Comparison of ENCODE assay signal across 8 cellular contexts in genomic region chr11:73729594-73730206, GRCh38. TPM values are rescaled to one million over a fixed set of nuclear protein-coding genes. Genes with fewer than 3 reads are reported as not detected.
DNase-seq lines count a peak whose midpoint lies in the region; ATAC-seq and TF ChIP-seq lines count a peak whose summit lies in the region.

No MANE protein-coding gene starts in this region.

- H3K27ac ChIP-seq in dorsolateral prefrontal cortex (peak overlapping the region in 28 of 59 donors; percentile 2 to 76 (median 38)), trophoblast cell (ENCODE audit: low read depth, low read length) (no peak overlapping the region)

- no peak overlapping the region for H3K9ac ChIP-seq in trophoblast cell (ENCODE audit: low read length)

- H3K4me1 ChIP-seq in trophoblast cell (ENCODE audit: control insufficient read depth in 1 of 2, insufficient read depth in 2 of 2, low read length in 2 of 2), result no peaks in the 10 kb centered on the region

- peaks cover 8% of the 10 kb centered on the region for H3K79me2 ChIP-seq in trophoblast cell (ENCODE audit: control insufficient read depth, insufficient read depth, low read length, poor library complexity)

- H4K12ac ChIP-seq in trophoblast cell (ENCODE audit: low read depth, low read length), result peak overlapping the region; percentile 72

- peak in 55 of 56 donors; percentile 19 to 76 (median 58) for TF ChIP-seq CTCF in dorsolateral prefrontal cortex (IDR thresholded peaks at IDR 0.05 in 54 of 56, conservative IDR thresholded peaks at IDR 0.05 in 2 of 56; ENCODE audit: low read depth in 1 of 56, partially characterized antibody in 56 of 56)

- no peak overlapping the region for H3K14ac ChIP-seq in trophoblast cell (ENCODE audit: low read length)

- peaks cover 6 to 11% of the 10 kb centered on the region in 2 experiments for H3K36me3 ChIP-seq in trophoblast cell (ENCODE audit: control insufficient read depth in 1 of 2, insufficient read depth in 2 of 2, low read length in 2 of 2)

- H2BK12ac ChIP-seq in trophoblast cell (ENCODE audit: low read length), result no peak overlapping the region

- no CpG with 5 or more reads among the region's 3 CpGs for WGBS in trophoblast cell (ENCODE audit: extremely low coverage, insufficient coverage, insufficient read length)

- H3K9me3 ChIP-seq in trophoblast cell (ENCODE audit: insufficient read depth, low read depth, low read length), result no peaks in the 10 kb centered on the region

- no peak overlapping the region for H2BK120ac ChIP-seq in trophoblast cell (ENCODE audit: insufficient read depth, low read length, poor library complexity)

- no peak overlapping the region for H4K91ac ChIP-seq in trophoblast cell (ENCODE audit: low read depth, low read length)

- H3K23ac ChIP-seq in trophoblast cell (ENCODE audit: low read length), result no peak overlapping the region

- H3K79me1 ChIP-seq in trophoblast cell (ENCODE audit: low read length), result no peaks in the 10 kb centered on the region

- H3K27me3 ChIP-seq in dorsolateral prefrontal cortex (no peaks in the 10 kb centered on the region), trophoblast cell (ENCODE audit: insufficient read depth, low read length) (no peaks in the 10 kb centered on the region)

- peak overlapping the region; percentile 76 for H3K18ac ChIP-seq in trophoblast cell (ENCODE audit: low read length)

- no peak overlapping the region for H2BK5ac ChIP-seq in trophoblast cell (ENCODE audit: low read depth, low read length, poor library complexity)

- no peak overlapping the region for H2AFZ ChIP-seq in trophoblast cell (ENCODE audit: insufficient read depth, low read length, poor library complexity)

- no peak overlapping the region for H3K4me2 ChIP-seq in trophoblast cell (ENCODE audit: low read length)

- no peak overlapping the region for H3K4me3 ChIP-seq in dorsolateral prefrontal cortex
- H3K4me3 ChIP-seq in trophoblast cell (ENCODE audit: low read depth, low read length), result no peak overlapping the region

- peak overlapping the region; percentile 6 for H3K4ac ChIP-seq in trophoblast cell (ENCODE audit: low read depth, low read length)

- ATAC-seq in GM21723 (IDR thresholded peaks at IDR 0.05; ENCODE audit: unreplicated experiment) (no peak), GM18502 (IDR thresholded peaks at IDR 0.05; ENCODE audit: poor library complexity, unreplicated experiment) (no peak)

- no peak overlapping the region for H4K8ac ChIP-seq in trophoblast cell (ENCODE audit: low read depth, low read length)

- DNase-seq in NCI-H2196 (lab: John Stamatoyannopoulos, UW; ENCODE audit: unreplicated experiment) (peak; percentile 36), NCI-H2196 treated with DMSO at 0.1 percent for 48 hours (lab: John Stamatoyannopoulos, UW; ENCODE audit: unreplicated experiment) (no peak), M059J (ENCODE audit: low read depth) (peak; percentile 13), dorsolateral prefrontal cortex (peak in 6 of 10 donors; percentile 51 to 70 (median 56)), trophoblast cell (peak in 1 of 2 donors; percentile 32), NCI-H187 (lab: John Stamatoyannopoulos, UW) (no peak)

- H2AK5ac ChIP-seq in trophoblast cell (ENCODE audit: low read length), result no peak overlapping the region

- intact Hi-C loops in dorsolateral prefrontal cortex (cut with DNase I), result no loop called here

RNA-seq across cellular contexts. Expression of gene RAB6A, which starts 31.2 kb away (rescaled TPM):
- total RNA-seq in M059J (2014; rRNA removed; shearing (Covaris generic)), result 87.9 and 89.7 TPM in 2 replicates
- total RNA-seq in dorsolateral prefrontal cortex, result 100 to 1,000 TPM; 200 to 371 (median 290) TPM
- polyA plus RNA-seq in trophoblast cell (2013), result 147 and 155 TPM in 2 replicates

RNA-seq across cellular contexts. Expression of gene MRPL48, which starts 58.0 kb away (rescaled TPM):
- total RNA-seq in M059J (2014; rRNA removed; shearing (Covaris generic)), result 57.7 and 88.5 TPM in 2 replicates
- total RNA-seq in dorsolateral prefrontal cortex, result 10 to 100 TPM; 24.2 to 72.9 (median 43.4) TPM
- polyA plus RNA-seq in trophoblast cell (2013), result 55.2 and 56.9 TPM in 2 replicates

Comparison
In these comparisons a context has a peak if more than half of its experiments do, and no peak if none do; other contexts are left out.
1. DNase-seq: peak in NCI-H2196 (single experiment), M059J (single experiment) and dorsolateral prefrontal cortex (6 of 10); none in NCI-H2196 treated with DMSO at 0.1 percent for 48 hours (single experiment) and NCI-H187 (0 of 2).